In the genomic region with DNA sequence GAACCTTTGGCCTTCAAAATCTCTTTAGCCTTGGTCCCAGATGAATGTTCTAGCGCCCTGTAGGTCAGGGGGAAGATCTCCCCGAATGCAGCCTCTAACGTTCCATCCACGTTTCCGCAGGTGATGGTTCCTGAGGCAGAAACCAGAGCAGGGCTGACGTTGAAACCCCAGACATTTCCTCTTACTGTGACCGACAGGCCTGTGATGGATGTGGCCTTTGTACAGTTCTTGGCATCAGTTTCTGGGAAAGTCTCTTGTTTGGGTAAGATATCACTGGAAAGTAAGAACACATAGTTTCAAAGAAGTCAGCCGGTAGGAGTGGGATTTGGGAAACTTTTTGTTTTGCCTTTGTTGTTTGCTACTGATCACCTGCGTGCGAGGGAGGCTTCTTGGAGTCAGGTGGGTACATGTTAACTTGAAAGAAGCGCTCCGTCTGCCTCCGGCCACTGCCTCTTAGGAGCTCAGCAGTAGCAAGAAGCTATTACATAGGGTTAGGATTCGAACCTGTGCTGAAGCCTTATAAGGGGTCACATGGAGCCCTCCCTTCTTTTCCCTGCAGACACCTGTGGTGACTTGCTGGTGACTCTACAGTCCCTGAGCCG, we compare ENCODE assay signal across 1 cellular context. TPM values are rescaled to one million over a fixed set of nuclear protein-coding genes. Genes with fewer than 3 reads are reported as not detected.
"Had no signal": no experiment of that assay in that cellular context is flagged by ENCODE, and none has a peak within 500 bp of the region (broad histone marks: within the 10 kb centered on the region; RNA-seq: fewer than 3 reads in every experiment).

No MANE protein-coding gene starts in this region.

RNA-seq across cellular contexts. Expression of a gene that starts 39.8 kb away (rescaled TPM):
- total RNA-seq: SK-MEL-5 had no signal
